ENCODE assay signal across 23 cellular contexts in genomic region chr5:180790524-180790923, GRCh38. TPM values are rescaled to one million over a fixed set of nuclear protein-coding genes. Genes with fewer than 3 reads are reported as not detected.
DNase-seq lines count a peak whose midpoint lies in the region; ATAC-seq and TF ChIP-seq lines count a peak whose summit lies in the region.
"Had no signal": no experiment of that assay in that cellular context is flagged by ENCODE, and none has a peak within 500 bp of the region (broad histone marks: within the 10 kb centered on the region; RNA-seq: fewer than 3 reads in every experiment).

No MANE protein-coding gene starts in this region.

- H3K27me3 ChIP-seq in GM23338 (ENCODE audit: insufficient read depth) = no peaks in the 10 kb centered on the region
- H3K27me3 ChIP-seq: right atrium auricular region had no signal

- H3K4me3 ChIP-seq in GM23338 = no peak overlapping the region
- H3K4me3 ChIP-seq: right atrium auricular region had no signal

- no peak overlapping the region for H2AFZ ChIP-seq in GM23338

- H3K36me3 Mint-ChIP-seq in T-helper 1 cell treated with Interleukin-12 subunit alpha and Interleukin-12 subunit beta and Interleukin-4 antibody, amounts not matched to agents 30 μg/mL and 1 μg/mL, for 36 hours (ENCODE audit: low read depth) = peaks cover 28% of the 10 kb centered on the region
- H3K36me3 Mint-ChIP-seq in GM23338 (ENCODE audit: low read depth) (peaks cover 43% of the 10 kb centered on the region), nephron progenitor cell (ENCODE audit: low read depth) (peaks cover 39% of the 10 kb centered on the region)
- peaks cover 21% of the 10 kb centered on the region for H3K36me3 Mint-ChIP-seq in activated naive CD8-positive, alpha-beta T cell treated with anti-CD3 and anti-CD28 coated beads for 36 hours

- H3K9me3 Mint-ChIP-seq in T-helper 1 cell treated with Interleukin-12 subunit alpha and Interleukin-12 subunit beta and Interleukin-4 antibody, amounts not matched to agents 30 μg/mL and 1 μg/mL, for 36 hours = no peaks in the 10 kb centered on the region
- no peaks in the 10 kb centered on the region; the same call in 2 of the 3 replicates for H3K9me3 Mint-ChIP-seq in GM23338
- H3K9me3 Mint-ChIP-seq in activated naive CD8-positive, alpha-beta T cell treated with anti-CD3 and anti-CD28 coated beads for 36 hours = no peaks in the 10 kb centered on the region
- H3K9me3 Mint-ChIP-seq in nephron progenitor cell = no peaks in the 10 kb centered on the region
- H3K9me3 Mint-ChIP-seq: activated T-helper 1 cell treated with anti-CD3 and anti-CD28 coated beads, Interleukin-12 subunit alpha, Interleukin-12 subunit beta, Interleukin-2, Interleukin-4 antibody, amounts not matched to agents 30 ng/mL and 10 ng/mL and 1 ng/mL, durations not matched to agents 14 hours and 24 hours and 36 hours had no signal

- H3K79me2 ChIP-seq in GM23338 (replicated peaks; ENCODE audit: insufficient read depth) = peaks cover 32% of the 10 kb centered on the region

- H3K36me3 ChIP-seq in GM23338 (ENCODE audit: insufficient read depth) = no peaks in the 10 kb centered on the region; the same call in 1 of the 2 replicates

- peaks cover 24% of the 10 kb centered on the region for H4K20me1 ChIP-seq in GM23338 (replicated peaks; ENCODE audit: insufficient read depth)

- no peak for ATAC-seq in GM23338
- no peak for ATAC-seq in GM21619 (IDR thresholded peaks at IDR 0.05; ENCODE audit: unreplicated experiment)
- no peak for ATAC-seq in HG02588 (IDR thresholded peaks at IDR 0.05; ENCODE audit: unreplicated experiment)
- ATAC-seq: Right ventricle myocardium inferior had no signal

- H3K4me1 Mint-ChIP-seq in T-helper 1 cell treated with Interleukin-12 subunit alpha and Interleukin-12 subunit beta and Interleukin-4 antibody, amounts not matched to agents 30 μg/mL and 1 μg/mL, for 36 hours (ENCODE audit: low read depth) = peaks cover 21% of the 10 kb centered on the region
- H3K4me1 Mint-ChIP-seq in GM23338 = peaks cover 50% of the 10 kb centered on the region
- H3K4me1 Mint-ChIP-seq in activated naive CD8-positive, alpha-beta T cell treated with anti-CD3 and anti-CD28 coated beads for 36 hours = peaks cover 46% of the 10 kb centered on the region
- peaks cover 34% of the 10 kb centered on the region for H3K4me1 Mint-ChIP-seq in nephron progenitor cell

- no peak for DNase-seq in T-helper 1 cell
- no peak for DNase-seq in GM23338 (ENCODE audit: low spot score)
- DNase-seq in activated naive CD8-positive, alpha-beta T cell treated with anti-CD3 and anti-CD28 coated beads for 36 hours = no peak
- DNase-seq in nephron progenitor cell = no peak
- DNase-seq in NCI-H1417 (lab: John Stamatoyannopoulos, UW) = no peak
- DNase-seq: activated CD4-positive, alpha-beta T cell treated with anti-CD3 and anti-CD28 coated beads, Interleukin-2, amount 50 U/mL, for 48 hours; amygdala; cerebellar nuclear complex; head of caudate nucleus; NCI-H1105 treated with DMSO at 0.1 percent for 48 hours; NCI-H2107; nucleus accumbens had no signal

- no peak overlapping the region for H3K4me3 Mint-ChIP-seq in T-helper 1 cell treated with Interleukin-12 subunit alpha and Interleukin-12 subunit beta and Interleukin-4 antibody, amounts not matched to agents 30 μg/mL and 1 μg/mL, for 36 hours
- H3K4me3 Mint-ChIP-seq in GM23338 (no peak overlapping the region; the same call in 2 of the 3 replicates), nephron progenitor cell (no peak overlapping the region)
- no peak overlapping the region for H3K4me3 Mint-ChIP-seq in activated naive CD8-positive, alpha-beta T cell treated with anti-CD3 and anti-CD28 coated beads for 36 hours
- H3K4me3 Mint-ChIP-seq: activated T-helper 1 cell treated with anti-CD3 and anti-CD28 coated beads, Interleukin-12 subunit alpha, Interleukin-12 subunit beta, Interleukin-2, Interleukin-4 antibody, amounts not matched to agents 30 ng/mL and 10 ng/mL and 1 ng/mL, durations not matched to agents 14 hours and 24 hours and 36 hours had no signal

- peak overlapping the region; percentile 38 for H3K27ac Mint-ChIP-seq in T-helper 1 cell treated with Interleukin-12 subunit alpha and Interleukin-12 subunit beta and Interleukin-4 antibody, amounts not matched to agents 30 μg/mL and 1 μg/mL, for 36 hours
- H3K27ac Mint-ChIP-seq in GM23338 = 0 out of 2 replicates have a peak overlapping the region, but pooled peaks have one; percentile 48
- peak overlapping the region; percentile 44 for H3K27ac Mint-ChIP-seq in activated naive CD8-positive, alpha-beta T cell treated with anti-CD3 and anti-CD28 coated beads for 36 hours
- H3K27ac Mint-ChIP-seq in nephron progenitor cell = peak overlapping the region; percentile 88
- H3K27ac Mint-ChIP-seq: activated T-helper 1 cell treated with anti-CD3 and anti-CD28 coated beads, Interleukin-12 subunit alpha, Interleukin-12 subunit beta, Interleukin-2, Interleukin-4 antibody, amounts not matched to agents 30 ng/mL and 10 ng/mL and 1 ng/mL, durations not matched to agents 14 hours and 24 hours and 36 hours had no signal

- no peaks in the 10 kb centered on the region for H3K27me3 Mint-ChIP-seq in T-helper 1 cell treated with Interleukin-12 subunit alpha and Interleukin-12 subunit beta and Interleukin-4 antibody, amounts not matched to agents 30 μg/mL and 1 μg/mL, for 36 hours (ENCODE audit: low read depth)
- H3K27me3 Mint-ChIP-seq in GM23338 (ENCODE audit: insufficient read depth, low read depth, poor library complexity) (peaks cover 12% of the 10 kb centered on the region), nephron progenitor cell (ENCODE audit: low read depth, poor library complexity) (peaks cover 6% of the 10 kb centered on the region)
- no peaks in the 10 kb centered on the region for H3K27me3 Mint-ChIP-seq in activated naive CD8-positive, alpha-beta T cell treated with anti-CD3 and anti-CD28 coated beads for 36 hours

- H3K9me2 ChIP-seq in GM23338 (ENCODE audit: insufficient read depth) = no peaks in the 10 kb centered on the region

- H3F3A ChIP-seq in GM23338 (replicated peaks; ENCODE audit: low read depth) = peaks cover 11% of the 10 kb centered on the region; the same call in 1 of the 2 replicates

- H3K4me1 ChIP-seq in GM23338 (ENCODE audit: insufficient read depth) = peaks cover 23% of the 10 kb centered on the region

- 0 out of 2 replicates have a peak overlapping the region, but pooled peaks have one; percentile 19 for H3K27ac ChIP-seq in GM23338 (ENCODE audit: low read depth)
- H3K27ac ChIP-seq: 22Rv1, right atrium auricular region had no signal

- no peak for TF ChIP-seq CTCF in GM23338 (conservative IDR thresholded peaks at IDR 0.05; ENCODE audit: low read depth in 2 of 2)
- no peak for TF ChIP-seq CTCF in nephron progenitor cell (IDR thresholded peaks at IDR 0.05)

- H3K4me2 ChIP-seq in GM23338 = no peak overlapping the region

TF ChIP-seq in GM23338, 12 proteins besides CTCF, POLR2A, EP300 and RAD21 (continues in another document):
- TF ChIP-seq EZH2 (IDR thresholded peaks at IDR 0.05; ENCODE audit: low read depth, unreplicated experiment) = no peak
- TF ChIP-seq EZH2phosphoT487 (IDR thresholded peaks at IDR 0.05; ENCODE audit: unreplicated experiment) = no peak

RNA-seq across cellular contexts. Expression of gene MGAT1, which starts 12.1 kb away (rescaled TPM):
- total RNA-seq in GM23338 (2014; rRNA removed; shearing (Covaris generic)) = 81.4 and 97.5 TPM in 2 replicates
- polyA plus RNA-seq in GM23338 (2016; fragmentation: Nextera tagmentation; extraction: Ambion mirVana) = 23.6 and 23.7 TPM in 2 replicates
- 100 to 1,000 TPM in 1 of 2 experiments, 10 to 100 TPM in 1; 99.1 to 101 TPM for total RNA-seq in activated naive CD8-positive, alpha-beta T cell treated with anti-CD3 and anti-CD28 coated beads for 36 hours

RNA-seq across cellular contexts. Expression of gene OR2Y1, which starts 50.7 kb away (rescaled TPM):
- total RNA-seq in GM23338 (2014; rRNA removed; shearing (Covaris generic)) = not detected in 2 replicates
- polyA plus RNA-seq in GM23338 (2016; fragmentation: Nextera tagmentation; extraction: Ambion mirVana) = not detected in 2 replicates
- not detected for total RNA-seq in activated naive CD8-positive, alpha-beta T cell treated with anti-CD3 and anti-CD28 coated beads for 36 hours
- total RNA-seq: activated T-helper 1 cell treated with anti-CD3 and anti-CD28 coated beads, Interleukin-12 subunit alpha, Interleukin-12 subunit beta, Interleukin-2, Interleukin-4 antibody, amounts not matched to agents 30 ng/mL and 10 ng/mL and 1 ng/mL, durations not matched to agents 14 hours and 24 hours and 36 hours; H1; mononuclear cell; right atrium auricular region; Right ventricle myocardium inferior; ureter had no signal
- polyA plus RNA-seq: BJ, H1 had no signal

Comparison
In these comparisons a context has a peak if more than half of its experiments do, and no peak if none do; other contexts are left out.
1. H3K27ac Mint-ChIP-seq: peak in every context shown above with its lines; median percentile 88 in nephron progenitor cell; 48 in GM23338; 44 in activated naive CD8-positive, alpha-beta T cell treated with anti-CD3 and anti-CD28 coated beads for 36 hours; 38 in T-helper 1 cell treated with Interleukin-12 subunit alpha and Interleukin-12 subunit beta and Interleukin-4 antibody, amounts not matched to agents 30 μg/mL and 1 μg/mL, for 36 hours.